In genomic region chr4:145788765-145789164, GRCh38 we compare ENCODE assay signal across 28 cellular contexts.
DNase-seq lines count a peak whose midpoint lies in the region; ATAC-seq, FAIRE-seq and TF ChIP-seq lines count a peak whose summit lies in the region.
"Had no signal": no experiment of that assay in that cellular context is flagged by ENCODE, and none has a peak within 500 bp of the region (broad histone marks: within the 10 kb centered on the region; RNA-seq: fewer than 3 reads in every experiment).

No MANE protein-coding gene starts in this region.

- ATAC-seq in HG02973 (IDR thresholded peaks at IDR 0.05; ENCODE audit: unreplicated experiment), result no peak
- ATAC-seq: A549 had no signal

- POLR2A ChIA-PET in endothelial cell of umbilical vein (lab: Charles Lee), result no interaction called here

- intact Hi-C loops in endothelial cell of umbilical vein (cut with micrococcal nuclease), result no loop called here

- H2AFZ ChIP-seq in endothelial cell of umbilical vein (ENCODE audit: low read depth, low read length), result no peak overlapping the region
- H2AFZ ChIP-seq: GM23248, PC-9 had no signal

- TF ChIP-seq POLR2A in endothelial cell of umbilical vein (IDR thresholded peaks at IDR 0.05; ENCODE audit: low read depth, low read length), result no peak

- H3K4me3 ChIP-seq in endothelial cell of umbilical vein (replicated peaks in 1 of 3; ENCODE audit: insufficient read depth in 1 of 3, low read depth in 1 of 3, low read length in 3 of 3), result no peak overlapping the region
- H3K4me3 ChIP-seq: A549; BLaER1 treated with 17β-estradiol and CSF1 and Interleukin-3, amounts not matched to agents 10 nM and 100 nM; GM23248; HAP-1; PC-9; SJSA1 had no signal

- H3K79me2 ChIP-seq in endothelial cell of umbilical vein (ENCODE audit: control insufficient read depth, insufficient read depth, low read length), result no peaks in the 10 kb centered on the region

- CTCF ChIA-PET in endothelial cell of umbilical vein (lab: Charles Lee), result interaction anchor here (1.7 kb wide), 1 partner anchor 12 kb away, joined by 5 read pairs; no protein-coding TSS in a partner anchor

- no peaks in the 10 kb centered on the region for H3K9me3 ChIP-seq in endothelial cell of umbilical vein (replicated peaks; ENCODE audit: control insufficient read depth, insufficient read depth, low read length)
- H3K9me3 ChIP-seq: A549, HAP-1, SJSA1 had no signal

- peak; percentile 18 for FAIRE-seq in endothelial cell of umbilical vein (lab: Jason Lieb, UNC)
- FAIRE-seq: A549, G401.6 had no signal

- peaks cover 0 to 2% of the 10 kb centered on the region in 2 experiments for H3K36me3 ChIP-seq in endothelial cell of umbilical vein (ENCODE audit: control insufficient read depth in 2 of 2, extremely low read depth in 1 of 2, insufficient read depth in 2 of 2, low read length in 2 of 2)
- H3K36me3 ChIP-seq: HAP-1 had no signal

- H3K4me1 ChIP-seq in endothelial cell of umbilical vein (ENCODE audit: control insufficient read depth, extremely low read depth, insufficient read depth, low read length), result peaks cover 2% of the 10 kb centered on the region
- H3K4me1 ChIP-seq: A549; BLaER1 treated with 17β-estradiol and CSF1 and Interleukin-3, amounts not matched to agents 10 nM and 100 nM; HAP-1 had no signal

- H3K27ac ChIP-seq in endothelial cell of umbilical vein (ENCODE audit: insufficient read depth, low read depth, low read length), result no peak overlapping the region
- H3K27ac ChIP-seq: A549; BLaER1 treated with 17β-estradiol and CSF1 and Interleukin-3, amounts not matched to agents 10 nM and 100 nM; GM23248; KMS-11; PC-9; SJSA1 had no signal

- H4K20me1 ChIP-seq in endothelial cell of umbilical vein (replicated peaks; ENCODE audit: control insufficient read depth, extremely low read depth, insufficient read depth, low read length), result no peaks in the 10 kb centered on the region
- H4K20me1 ChIP-seq: BLaER1 treated with 17β-estradiol and CSF1 and Interleukin-3, amounts not matched to agents 10 nM and 100 nM had no signal

- H3K27me3 ChIP-seq in endothelial cell of umbilical vein (ENCODE audit: control insufficient read depth in 2 of 2, insufficient read depth in 2 of 2, low read length in 2 of 2), result no peaks in the 10 kb centered on the region
- H3K27me3 ChIP-seq: BLaER1 treated with 17β-estradiol and CSF1 and Interleukin-3, amounts not matched to agents 10 nM and 100 nM; SJSA1 had no signal

- TF ChIP-seq CTCF in endothelial cell of umbilical vein (IDR thresholded peaks at IDR 0.05; ENCODE audit: extremely low read depth in 1 of 2, insufficient read depth in 1 of 2, low read depth in 1 of 2, low read length in 2 of 2), result no peak

- DNase-seq in NCI-H748 (lab: John Stamatoyannopoulos, UW; ENCODE audit: unreplicated experiment) (peak; percentile 25), NCI-H748 treated with DMSO at 0.1 percent for 48 hours (lab: John Stamatoyannopoulos, UW) (no peak), M059J (ENCODE audit: low read depth) (peak; percentile 40), endothelial cell of umbilical vein (ENCODE audit: low read depth, low spot score) (no peak), iris pigment epithelial cell (ENCODE audit: low read depth) (peak; percentile 25), NCI-H2227 treated with DMSO at 0.1 percent for 48 hours (lab: John Stamatoyannopoulos, UW) (no peak)
- DNase-seq: AML-193; CD4-positive, alpha-beta T cell; DMS53; GM23248; HFFc6; NCI-H1092; NCI-H1417 treated with DMSO at 0.1 percent for 48 hours; NCI-H1930; NCI-H2107; NCI-H526; NK-92 treated with Interleukin-12 subunit alpha and Interleukin-12 subunit beta, amount 100 ng/mL, for 24 hours; Right ventricle myocardium superior; RPMI8226; T-helper 2 cell had no signal

- H3K9ac ChIP-seq in endothelial cell of umbilical vein (replicated peaks; ENCODE audit: extremely low read depth, insufficient read depth, low read length), result no peak overlapping the region
- H3K9ac ChIP-seq: BLaER1 treated with 17β-estradiol and CSF1 and Interleukin-3, amounts not matched to agents 10 nM and 100 nM; GM23248; KMS-11 had no signal

- H3K9me1 ChIP-seq in endothelial cell of umbilical vein (replicated peaks; ENCODE audit: control insufficient read depth, extremely low read depth, insufficient read depth, low read length), result no peaks in the 10 kb centered on the region

- H3K4me2 ChIP-seq in endothelial cell of umbilical vein (ENCODE audit: insufficient read depth, low read length), result no peak overlapping the region
- H3K4me2 ChIP-seq: A549; BLaER1 treated with 17β-estradiol and CSF1 and Interleukin-3, amounts not matched to agents 10 nM and 100 nM; KMS-11; PC-9 had no signal

- no TSS peak for BruUV-seq in endothelial cell of umbilical vein (replicated peaks; lab: Mats Ljungman, UMichigan)

- dilution Hi-C loops in endothelial cell of umbilical vein (cut with MboI; ENCODE audit: extremely low pct_ligation_motif_present, low sequenced_read_pairs), result no loop called here

TF ChIP-seq in endothelial cell of umbilical vein, 7 proteins besides CTCF, POLR2A, EP300 and RAD21:
- TF ChIP-seq GATA2 (IDR thresholded peaks at IDR 0.05; ENCODE audit: insufficient read depth, insufficient read length, low read depth, low read length) (no peak), EZH2 (IDR thresholded peaks at IDR 0.05; ENCODE audit: borderline replicate concordance, low read depth, low read length, severe bottlenecking) (no peak), POLR2AphosphoS5 (IDR thresholded peaks at IDR 0.05; ENCODE audit: insufficient read depth, low read depth, low read length) (no peak), JUN (IDR thresholded peaks at IDR 0.05; ENCODE audit: borderline replicate concordance, insufficient read depth, insufficient read length, low read depth) (no peak), MAX (IDR thresholded peaks at IDR 0.05; ENCODE audit: insufficient read depth, insufficient read length) (no peak), MYC (IDR thresholded peaks at IDR 0.05; ENCODE audit: low read depth, low read length) (no peak), FOS (IDR thresholded peaks at IDR 0.05; ENCODE audit: borderline replicate concordance, insufficient read depth, low read length) (no peak)

Comparison
In these comparisons a context has a peak if more than half of its experiments do, and no peak if none do; other contexts are left out.
1. DNase-seq: peak in NCI-H748 (single experiment), M059J (single experiment) and iris pigment epithelial cell (single experiment); none in NCI-H748 treated with DMSO at 0.1 percent for 48 hours (single experiment), endothelial cell of umbilical vein (single experiment) and NCI-H2227 treated with DMSO at 0.1 percent for 48 hours (single experiment).